1 cellular context compared by ENCODE assay signal in the genomic region with DNA sequence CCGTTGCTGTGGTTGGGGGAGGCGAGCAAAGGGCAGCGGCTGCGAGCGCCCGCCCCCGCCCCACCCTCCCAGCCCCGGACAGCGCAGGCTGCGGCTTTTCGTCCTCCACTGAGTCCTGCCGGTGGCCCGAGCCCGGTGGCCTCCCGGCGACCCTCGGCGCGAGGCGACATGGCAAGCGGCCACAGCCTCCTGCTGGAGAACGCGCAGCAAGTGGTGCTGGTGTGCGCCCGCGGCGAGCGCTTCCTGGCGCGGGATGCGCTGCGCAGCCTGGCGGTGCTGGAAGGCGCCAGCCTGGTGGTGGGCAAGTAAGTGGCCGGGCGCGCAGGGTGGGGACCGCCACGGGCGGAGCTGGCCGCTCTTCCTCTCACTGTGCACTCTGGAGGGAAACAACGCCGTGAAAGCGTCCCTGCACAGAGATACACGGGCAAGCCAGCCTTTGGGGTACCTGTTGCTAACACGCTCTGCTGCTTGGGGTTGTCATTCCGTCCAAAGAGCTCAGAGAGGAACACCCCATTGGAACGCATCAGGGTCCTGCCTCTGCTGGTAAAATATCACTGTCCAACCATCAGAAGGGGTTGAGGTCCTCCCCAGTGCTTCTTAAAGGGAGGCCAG.
TF ChIP-seq lines count a peak whose summit lies in the region.

Gene AMDHD1, plus strand, starts transcription at position 101 of the 612 bp plus-strand sequence. Its CDS starts 68 bp downstream, at position 169.

TF ChIP-seq in HepG2, 621 proteins besides CTCF, POLR2A, EP300 and RAD21 (continued from another document and continues in another):
- TF ChIP-seq, protein P1, sequence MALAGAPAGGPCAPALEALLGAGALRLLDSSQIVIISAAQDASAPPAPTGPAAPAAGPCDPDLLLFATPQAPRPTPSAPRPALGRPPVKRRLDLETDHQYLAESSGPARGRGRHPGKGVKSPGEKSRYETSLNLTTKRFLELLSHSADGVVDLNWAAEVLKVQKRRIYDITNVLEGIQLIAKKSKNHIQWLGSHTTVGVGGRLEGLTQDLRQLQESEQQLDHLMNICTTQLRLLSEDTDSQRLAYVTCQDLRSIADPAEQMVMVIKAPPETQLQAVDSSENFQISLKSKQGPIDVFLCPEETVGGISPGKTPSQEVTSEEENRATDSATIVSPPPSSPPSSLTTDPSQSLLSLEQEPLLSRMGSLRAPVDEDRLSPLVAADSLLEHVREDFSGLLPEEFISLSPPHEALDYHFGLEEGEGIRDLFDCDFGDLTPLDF (CRISPR knock-in tag; IDR thresholded peaks at IDR 0.05): no peak
- TF ChIP-seq TRIM22 (IDR thresholded peaks at IDR 0.05): no peak
- TF ChIP-seq, protein P2, sequence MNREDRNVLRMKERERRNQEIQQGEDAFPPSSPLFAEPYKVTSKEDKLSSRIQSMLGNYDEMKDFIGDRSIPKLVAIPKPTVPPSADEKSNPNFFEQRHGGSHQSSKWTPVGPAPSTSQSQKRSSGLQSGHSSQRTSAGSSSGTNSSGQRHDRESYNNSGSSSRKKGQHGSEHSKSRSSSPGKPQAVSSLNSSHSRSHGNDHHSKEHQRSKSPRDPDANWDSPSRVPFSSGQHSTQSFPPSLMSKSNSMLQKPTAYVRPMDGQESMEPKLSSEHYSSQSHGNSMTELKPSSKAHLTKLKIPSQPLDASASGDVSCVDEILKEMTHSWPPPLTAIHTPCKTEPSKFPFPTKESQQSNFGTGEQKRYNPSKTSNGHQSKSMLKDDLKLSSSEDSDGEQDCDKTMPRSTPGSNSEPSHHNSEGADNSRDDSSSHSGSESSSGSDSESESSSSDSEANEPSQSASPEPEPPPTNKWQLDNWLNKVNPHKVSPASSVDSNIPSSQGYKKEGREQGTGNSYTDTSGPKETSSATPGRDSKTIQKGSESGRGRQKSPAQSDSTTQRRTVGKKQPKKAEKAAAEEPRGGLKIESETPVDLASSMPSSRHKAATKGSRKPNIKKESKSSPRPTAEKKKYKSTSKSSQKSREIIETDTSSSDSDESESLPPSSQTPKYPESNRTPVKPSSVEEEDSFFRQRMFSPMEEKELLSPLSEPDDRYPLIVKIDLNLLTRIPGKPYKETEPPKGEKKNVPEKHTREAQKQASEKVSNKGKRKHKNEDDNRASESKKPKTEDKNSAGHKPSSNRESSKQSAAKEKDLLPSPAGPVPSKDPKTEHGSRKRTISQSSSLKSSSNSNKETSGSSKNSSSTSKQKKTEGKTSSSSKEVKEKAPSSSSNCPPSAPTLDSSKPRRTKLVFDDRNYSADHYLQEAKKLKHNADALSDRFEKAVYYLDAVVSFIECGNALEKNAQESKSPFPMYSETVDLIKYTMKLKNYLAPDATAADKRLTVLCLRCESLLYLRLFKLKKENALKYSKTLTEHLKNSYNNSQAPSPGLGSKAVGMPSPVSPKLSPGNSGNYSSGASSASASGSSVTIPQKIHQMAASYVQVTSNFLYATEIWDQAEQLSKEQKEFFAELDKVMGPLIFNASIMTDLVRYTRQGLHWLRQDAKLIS (CRISPR knock-in tag; IDR thresholded peaks at IDR 0.05): 0 out of 2 replicates have a peak, but pooled peaks have one; percentile 47
- no peak for TF ChIP-seq SIN3A (IDR thresholded peaks at IDR 0.05; ENCODE audit: borderline replicate concordance, low read depth, low read length)
- TF ChIP-seq ZNF143 (CRISPR knock-in tag; IDR thresholded peaks at IDR 0.05): peak; percentile 49
- TF ChIP-seq ELF3 (CRISPR knock-in tag; IDR thresholded peaks at IDR 0.05): no peak
- TF ChIP-seq ZNF569 (CRISPR knock-in tag; IDR thresholded peaks at IDR 0.05; ENCODE audit: borderline replicate concordance): no peak
- TF ChIP-seq, protein P3, sequence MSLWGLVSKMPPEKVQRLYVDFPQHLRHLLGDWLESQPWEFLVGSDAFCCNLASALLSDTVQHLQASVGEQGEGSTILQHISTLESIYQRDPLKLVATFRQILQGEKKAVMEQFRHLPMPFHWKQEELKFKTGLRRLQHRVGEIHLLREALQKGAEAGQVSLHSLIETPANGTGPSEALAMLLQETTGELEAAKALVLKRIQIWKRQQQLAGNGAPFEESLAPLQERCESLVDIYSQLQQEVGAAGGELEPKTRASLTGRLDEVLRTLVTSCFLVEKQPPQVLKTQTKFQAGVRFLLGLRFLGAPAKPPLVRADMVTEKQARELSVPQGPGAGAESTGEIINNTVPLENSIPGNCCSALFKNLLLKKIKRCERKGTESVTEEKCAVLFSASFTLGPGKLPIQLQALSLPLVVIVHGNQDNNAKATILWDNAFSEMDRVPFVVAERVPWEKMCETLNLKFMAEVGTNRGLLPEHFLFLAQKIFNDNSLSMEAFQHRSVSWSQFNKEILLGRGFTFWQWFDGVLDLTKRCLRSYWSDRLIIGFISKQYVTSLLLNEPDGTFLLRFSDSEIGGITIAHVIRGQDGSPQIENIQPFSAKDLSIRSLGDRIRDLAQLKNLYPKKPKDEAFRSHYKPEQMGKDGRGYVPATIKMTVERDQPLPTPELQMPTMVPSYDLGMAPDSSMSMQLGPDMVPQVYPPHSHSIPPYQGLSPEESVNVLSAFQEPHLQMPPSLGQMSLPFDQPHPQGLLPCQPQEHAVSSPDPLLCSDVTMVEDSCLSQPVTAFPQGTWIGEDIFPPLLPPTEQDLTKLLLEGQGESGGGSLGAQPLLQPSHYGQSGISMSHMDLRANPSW (CRISPR knock-in tag; IDR thresholded peaks at IDR 0.05; ENCODE audit: borderline replicate concordance): no peak
- TF ChIP-seq, protein P4, sequence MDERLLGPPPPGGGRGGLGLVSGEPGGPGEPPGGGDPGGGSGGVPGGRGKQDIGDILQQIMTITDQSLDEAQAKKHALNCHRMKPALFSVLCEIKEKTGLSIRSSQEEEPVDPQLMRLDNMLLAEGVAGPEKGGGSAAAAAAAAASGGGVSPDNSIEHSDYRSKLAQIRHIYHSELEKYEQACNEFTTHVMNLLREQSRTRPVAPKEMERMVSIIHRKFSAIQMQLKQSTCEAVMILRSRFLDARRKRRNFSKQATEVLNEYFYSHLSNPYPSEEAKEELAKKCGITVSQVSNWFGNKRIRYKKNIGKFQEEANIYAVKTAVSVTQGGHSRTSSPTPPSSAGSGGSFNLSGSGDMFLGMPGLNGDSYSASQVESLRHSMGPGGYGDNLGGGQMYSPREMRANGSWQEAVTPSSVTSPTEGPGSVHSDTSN (CRISPR knock-in tag; IDR thresholded peaks at IDR 0.05): no peak
- TF ChIP-seq CEBPZ (IDR thresholded peaks at IDR 0.05; ENCODE audit: low read length): no peak
- TF ChIP-seq GLI4 (CRISPR knock-in tag; IDR thresholded peaks at IDR 0.05; ENCODE audit: borderline replicate concordance): 0 out of 2 replicates have a peak, but pooled peaks have one; percentile 63
- TF ChIP-seq ZFYVE20 (CRISPR knock-in tag; IDR thresholded peaks at IDR 0.05; ENCODE audit: borderline replicate concordance, low read depth): 0 out of 2 replicates have a peak, but pooled peaks have one; percentile 38
- TF ChIP-seq PBX3 (CRISPR knock-in tag; IDR thresholded peaks at IDR 0.05; ENCODE audit: borderline replicate concordance): no peak
- TF ChIP-seq GATA4 (IDR thresholded peaks at IDR 0.05; ENCODE audit: borderline replicate concordance, low read depth): no peak; the same call in 1 of the 2 replicates
- peak; percentile 62; the same call in 1 of the 2 replicates for TF ChIP-seq ETS1 (CRISPR knock-in tag; IDR thresholded peaks at IDR 0.05)
- TF ChIP-seq ZNF550 (CRISPR knock-in tag; IDR thresholded peaks at IDR 0.05; ENCODE audit: borderline replicate concordance): no peak
- 0 out of 2 replicates have a peak, but pooled peaks have one; percentile 35 for TF ChIP-seq KDM5A (IDR thresholded peaks at IDR 0.05; ENCODE audit: borderline replicate concordance, low read length)
- TF ChIP-seq, protein P5, sequence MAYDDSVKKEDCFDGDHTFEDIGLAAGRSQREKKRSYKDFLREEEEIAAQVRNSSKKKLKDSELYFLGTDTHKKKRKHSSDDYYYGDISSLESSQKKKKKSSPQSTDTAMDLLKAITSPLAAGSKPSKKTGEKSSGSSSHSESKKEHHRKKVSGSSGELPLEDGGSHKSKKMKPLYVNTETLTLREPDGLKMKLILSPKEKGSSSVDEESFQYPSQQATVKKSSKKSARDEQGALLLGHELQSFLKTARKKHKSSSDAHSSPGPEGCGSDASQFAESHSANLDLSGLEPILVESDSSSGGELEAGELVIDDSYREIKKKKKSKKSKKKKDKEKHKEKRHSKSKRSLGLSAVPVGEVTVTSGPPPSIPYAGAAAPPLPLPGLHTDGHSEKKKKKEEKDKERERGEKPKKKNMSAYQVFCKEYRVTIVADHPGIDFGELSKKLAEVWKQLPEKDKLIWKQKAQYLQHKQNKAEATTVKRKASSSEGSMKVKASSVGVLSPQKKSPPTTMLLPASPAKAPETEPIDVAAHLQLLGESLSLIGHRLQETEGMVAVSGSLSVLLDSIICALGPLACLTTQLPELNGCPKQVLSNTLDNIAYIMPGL (CRISPR knock-in tag; IDR thresholded peaks at IDR 0.05; ENCODE audit: borderline replicate concordance in 1 of 2, low read depth in 1 of 2): peak in 1 of 2 experiments; percentile 73; a peak in 2 of 4 replicates
- peak; percentile 62; the same call in 1 of the 2 replicates for TF ChIP-seq ZBTB38 (CRISPR knock-in tag; IDR thresholded peaks at IDR 0.05)
- TF ChIP-seq ZNF232 (CRISPR knock-in tag; IDR thresholded peaks at IDR 0.05; ENCODE audit: borderline replicate concordance): no peak
- no peak for TF ChIP-seq ZNF614 (CRISPR knock-in tag; IDR thresholded peaks at IDR 0.05; ENCODE audit: borderline replicate concordance)
- no peak for TF ChIP-seq ZNF263 (CRISPR knock-in tag; IDR thresholded peaks at IDR 0.05)
- TF ChIP-seq DMTF1 (CRISPR knock-in tag; IDR thresholded peaks at IDR 0.05): no peak
- no peak for TF ChIP-seq ZNF337 (CRISPR knock-in tag; IDR thresholded peaks at IDR 0.05; ENCODE audit: borderline replicate concordance, low read depth)
